In genomic region chr12:100141666-100141997, GRCh38 we compare ENCODE assay signal across 8 cellular contexts. TPM values are rescaled to one million over a fixed set of nuclear protein-coding genes. Genes with fewer than 3 reads are reported as not detected.
DNase-seq lines count a peak whose midpoint lies in the region; ATAC-seq and TF ChIP-seq lines count a peak whose summit lies in the region.

No MANE protein-coding gene starts in this region.

- H3K27ac Mint-ChIP-seq in activated naive CD8-positive, alpha-beta T cell treated with anti-CD3 and anti-CD28 coated beads for 36 hours, result peak overlapping the region; percentile 99

- H3K9me3 Mint-ChIP-seq in activated naive CD8-positive, alpha-beta T cell treated with anti-CD3 and anti-CD28 coated beads for 36 hours, result no peaks in the 10 kb centered on the region

- no peaks in the 10 kb centered on the region for H3K27me3 Mint-ChIP-seq in activated naive CD8-positive, alpha-beta T cell treated with anti-CD3 and anti-CD28 coated beads for 36 hours

- H3K4me3 Mint-ChIP-seq in activated naive CD8-positive, alpha-beta T cell treated with anti-CD3 and anti-CD28 coated beads for 36 hours, result peak overlapping the region; percentile 94

- H3K36me3 ChIP-seq in heart right ventricle (no peaks in the 10 kb centered on the region), rectal smooth muscle tissue (ENCODE audit: control insufficient read depth, insufficient read depth, low read length) (no peaks in the 10 kb centered on the region)

- H3K4me3 ChIP-seq in heart right ventricle (peak overlapping the region; percentile 73 to 98 (median 97)), rectal smooth muscle tissue (ENCODE audit: low read length) (peak overlapping the region; percentile 85)

- peaks cover 19% of the 10 kb centered on the region for H3K36me3 Mint-ChIP-seq in activated naive CD8-positive, alpha-beta T cell treated with anti-CD3 and anti-CD28 coated beads for 36 hours

- H3K27me3 ChIP-seq in heart right ventricle (no peaks in the 10 kb centered on the region), rectal smooth muscle tissue (ENCODE audit: control insufficient read depth, insufficient read depth, low read length) (no peaks in the 10 kb centered on the region)

- ATAC-seq in GM18505 (IDR thresholded peaks at IDR 0.05; ENCODE audit: unreplicated experiment), result peak; percentile 20
- peak; percentile 27 for ATAC-seq in HG02571 (IDR thresholded peaks at IDR 0.05; ENCODE audit: unreplicated experiment)
- peak in 6 of 8 donors; percentile 26 to 47 (median 36) for ATAC-seq in heart right ventricle

- H3K27ac ChIP-seq in heart right ventricle (peak overlapping the region in 9 of 10 donors; percentile 91 to 99 (median 97)), rectal smooth muscle tissue (ENCODE audit: low read depth, low read length) (peak overlapping the region; percentile 93)

- peaks cover 51% of the 10 kb centered on the region for H3K4me1 Mint-ChIP-seq in activated naive CD8-positive, alpha-beta T cell treated with anti-CD3 and anti-CD28 coated beads for 36 hours

- no peak for TF ChIP-seq CTCF in heart right ventricle (IDR thresholded peaks at IDR 0.05)

- H3K9ac ChIP-seq in rectal smooth muscle tissue (ENCODE audit: low read length), result peak overlapping the region; percentile 66

- H3K4me1 ChIP-seq in heart right ventricle, result peaks cover 5 to 54% (median 32%) of the 10 kb centered on the region in 9 donors
- H3K4me1 ChIP-seq in rectal smooth muscle tissue (ENCODE audit: control insufficient read depth, insufficient read depth, low read length), result peaks cover 11% of the 10 kb centered on the region

- DNase-seq in NAMALWA (ENCODE audit: low spot score) (peak; percentile 59), heart right ventricle (peak in 1 of 2 donors; percentile 33)
- DNase-seq in activated naive CD8-positive, alpha-beta T cell treated with anti-CD3 and anti-CD28 coated beads for 36 hours, result peak; percentile 21
- no peak for DNase-seq in effector CD8-positive, alpha-beta T cell (lab: John Stamatoyannopoulos, UW)
- DNase-seq in stimulated activated naive CD4-positive, alpha-beta T cell treated with Interleukin-2 at 50 U/mL for 16 hours (lab: John Stamatoyannopoulos, UW), result no peak

- intact Hi-C loops in heart right ventricle (cut with DNase I), result loop anchor here in 5 of 10 donors (5.0 kb wide), 2 partner anchors 56 to 61 kb away; partner anchors contain the start of gene ACTR6 (in 4 of the 5)

- no peaks in the 10 kb centered on the region for H3K9me3 ChIP-seq in heart right ventricle

- no peak for TF ChIP-seq POLR2A in GM18505 (IDR thresholded peaks at IDR 0.05; ENCODE audit: borderline replicate concordance, extremely low read depth, insufficient read depth, insufficient read length)

- 15 to 21% methylated on average over 6 of the region's 6 CpGs for WGBS in heart right ventricle, 2 donors

RNA-seq across cellular contexts. Expression of gene BLTP3B, which starts 1.0 kb away (rescaled TPM):
- total RNA-seq in activated naive CD8-positive, alpha-beta T cell treated with anti-CD3 and anti-CD28 coated beads for 36 hours, result 10 to 100 TPM; 34.1 to 35.3 TPM
- 10 to 100 TPM; 12.2 to 18.0 (median 15.2) TPM for total RNA-seq in heart right ventricle
- 1 to 10 TPM; 6.0 to 9.9 TPM for polyA plus RNA-seq in heart right ventricle

RNA-seq across cellular contexts. Expression of gene ACTR6, which starts 59.0 kb away (rescaled TPM):
- 10 to 100 TPM; 27.1 to 27.9 TPM for total RNA-seq in activated naive CD8-positive, alpha-beta T cell treated with anti-CD3 and anti-CD28 coated beads for 36 hours
- 10 to 100 TPM; 17.8 to 27.5 (median 19.8) TPM for total RNA-seq in heart right ventricle
- 10 to 100 TPM in 1 of 2 donors, 1 to 10 TPM in 1; 9.4 to 16.8 TPM for polyA plus RNA-seq in heart right ventricle

Comparison
In these comparisons a context has a peak if more than half of its experiments do, and no peak if none do; other contexts are left out.
1. DNase-seq: peak in NAMALWA (single experiment) and activated naive CD8-positive, alpha-beta T cell treated with anti-CD3 and anti-CD28 coated beads for 36 hours (single experiment); none in effector CD8-positive, alpha-beta T cell (single experiment) and stimulated activated naive CD4-positive, alpha-beta T cell treated with Interleukin-2 at 50 U/mL for 16 hours (single experiment).
2. Peak in every context shown above with its lines, with median percentiles within 50 percentile points of each other: ATAC-seq.